10 cellular contexts compared by ENCODE assay signal in the genomic region with DNA sequence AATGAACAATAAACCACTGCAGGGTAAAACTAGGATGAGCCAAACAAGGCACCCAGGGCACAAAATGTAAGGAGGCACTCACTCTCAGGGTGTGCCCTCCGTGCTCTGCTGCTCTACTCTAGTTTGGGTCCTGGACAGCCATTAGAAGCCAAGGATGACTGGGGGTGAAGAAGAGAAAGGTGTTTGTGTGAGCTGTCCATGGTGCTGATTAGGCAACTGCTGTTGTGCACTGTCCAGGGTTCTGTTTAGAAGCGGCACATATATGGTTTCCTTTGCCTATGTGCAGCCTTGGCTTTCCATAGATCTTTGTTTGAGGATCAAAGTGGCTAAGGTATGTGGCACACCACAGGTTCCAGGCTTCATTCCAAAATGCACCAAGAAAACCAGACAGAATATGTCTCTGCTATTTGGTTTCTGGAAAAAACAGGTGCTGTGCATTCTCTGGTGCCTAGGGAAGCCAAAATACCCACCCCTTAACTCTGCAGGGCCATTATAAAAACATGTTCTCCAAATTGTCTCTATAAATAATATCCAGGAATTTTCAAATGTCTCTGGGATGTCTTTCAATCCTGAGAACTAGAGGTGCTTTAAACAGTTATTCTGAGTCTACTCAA.
DNase-seq lines count a peak whose midpoint lies in the region; ATAC-seq, FAIRE-seq and TF ChIP-seq lines count a peak whose summit lies in the region.
"Had no signal": no experiment of that assay in that cellular context is flagged by ENCODE, and none has a peak within 500 bp of the region (broad histone marks: within the 10 kb centered on the region; RNA-seq: fewer than 3 reads in every experiment).

No MANE protein-coding gene starts in this region.

- no peaks in the 10 kb centered on the region for H3K9me3 ChIP-seq in esophagus squamous epithelium

- no peak overlapping the region for H3K4me3 ChIP-seq in esophagus squamous epithelium
- H3K4me3 ChIP-seq: heart right ventricle had no signal

- no peaks in the 10 kb centered on the region for H3K36me3 ChIP-seq in esophagus squamous epithelium
- H3K36me3 ChIP-seq: heart right ventricle had no signal

- WGBS in esophagus squamous epithelium, 2 donors: 20 to 23% methylated on average over 2 of the region's 2 CpGs

- no peaks in the 10 kb centered on the region for H3K27me3 ChIP-seq in foreskin keratinocyte
- H3K27me3 ChIP-seq in esophagus squamous epithelium: no peaks in the 10 kb centered on the region

- no peak for TF ChIP-seq CTCF in GM20000 (IDR thresholded peaks at IDR 0.05; ENCODE audit: extremely low read depth, missing control alignments)
- no peak for TF ChIP-seq CTCF in foreskin keratinocyte (conservative IDR thresholded peaks at IDR 0.05)
- TF ChIP-seq CTCF in esophagus squamous epithelium (IDR thresholded peaks at IDR 0.05): no peak

- no peaks in the 10 kb centered on the region for H3K4me1 ChIP-seq in foreskin keratinocyte
- no peaks in the 10 kb centered on the region for H3K4me1 ChIP-seq in esophagus squamous epithelium
- H3K4me1 ChIP-seq: heart right ventricle had no signal

- H3K27ac ChIP-seq in foreskin keratinocyte: no peak overlapping the region
- no peak overlapping the region for H3K27ac ChIP-seq in esophagus squamous epithelium
- H3K27ac ChIP-seq: heart right ventricle had no signal

- intact Hi-C loops in esophagus squamous epithelium (cut with DNase I): no loop called here

- peak; percentile 76 for ATAC-seq in foreskin keratinocyte

- FAIRE-seq in GM12892 (lab: Jason Lieb, UNC): no peak

- TF ChIP-seq POLR2A in esophagus squamous epithelium (IDR thresholded peaks at IDR 0.05) (no peak), GM12892 (IDR thresholded peaks at IDR 0.05; ENCODE audit: low read depth, low read length) (no peak)

- DNase-seq in A172 (ENCODE audit: low spot score) (peak; percentile 26), GM20000 (ENCODE audit: low spot score) (peak; percentile 34), SK-N-DZ (ENCODE audit: low spot score) (peak; percentile 3), foreskin keratinocyte (peak; percentile 17 to 36), esophagus squamous epithelium (lab: John Stamatoyannopoulos, UW) (no peak), NCI-H146 (lab: John Stamatoyannopoulos, UW) (no peak), GM12892 (ENCODE audit: insufficient read length) (no peak)
- DNase-seq in activated naive CD4-positive, alpha-beta T cell treated with anti-CD3 and anti-CD28 coated beads, Interleukin-2, amount 50 U/mL, for 16 hours: no peak
- DNase-seq: DMS153 had no signal

Comparison
In these comparisons a context has a peak if more than half of its experiments do, and no peak if none do; other contexts are left out.
1. DNase-seq: peak in A172 (single experiment), GM20000 (single experiment), SK-N-DZ (single experiment) and foreskin keratinocyte (2 of 2); none in esophagus squamous epithelium (single experiment), NCI-H146 (single experiment), GM12892 (single experiment) and activated naive CD4-positive, alpha-beta T cell treated with anti-CD3 and anti-CD28 coated beads, Interleukin-2, amount 50 U/mL, for 16 hours (single experiment).